In the genomic region with DNA sequence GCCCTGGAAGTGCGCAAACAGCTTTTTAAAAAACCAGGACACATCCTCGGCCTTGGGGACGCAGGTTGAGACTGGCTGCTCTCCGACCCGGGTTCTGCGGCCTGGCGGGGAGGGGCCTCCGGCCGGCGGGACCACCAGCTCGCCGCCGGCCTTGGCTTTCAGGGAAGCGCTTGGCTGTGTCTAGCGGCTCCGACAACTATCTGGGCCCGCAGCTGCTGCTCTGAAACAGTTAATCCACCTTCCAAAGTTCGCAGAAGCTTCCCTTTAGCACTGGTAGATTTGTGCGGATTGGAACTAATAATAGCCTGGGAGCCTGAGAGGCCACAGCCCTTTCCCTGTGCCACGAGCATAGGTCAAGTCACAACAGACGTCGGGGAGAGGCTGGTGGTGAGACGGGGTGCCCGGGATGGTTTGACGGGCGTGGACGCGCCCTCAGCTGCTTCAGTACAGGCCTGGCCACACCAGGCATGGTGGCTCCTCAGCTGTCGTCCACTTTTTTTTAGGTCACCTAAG, we compare ENCODE assay signal across 1 cellular context.
TF ChIP-seq lines count a peak whose summit lies in the region.

No MANE protein-coding gene starts in this region.

TF ChIP-seq in HepG2, 621 proteins besides CTCF, POLR2A, EP300 and RAD21:
- no peak for TF ChIP-seq ZNF414 (CRISPR knock-in tag; IDR thresholded peaks at IDR 0.05)
- TF ChIP-seq AGO1 (IDR thresholded peaks at IDR 0.05; ENCODE audit: low read depth, low read length, poor library complexity, severe bottlenecking) = peak; percentile 43
TF ChIP-seq in HepG2: peak in this region for 1.
